Comparison of ENCODE assay signal across 10 cellular contexts in the genomic region with DNA sequence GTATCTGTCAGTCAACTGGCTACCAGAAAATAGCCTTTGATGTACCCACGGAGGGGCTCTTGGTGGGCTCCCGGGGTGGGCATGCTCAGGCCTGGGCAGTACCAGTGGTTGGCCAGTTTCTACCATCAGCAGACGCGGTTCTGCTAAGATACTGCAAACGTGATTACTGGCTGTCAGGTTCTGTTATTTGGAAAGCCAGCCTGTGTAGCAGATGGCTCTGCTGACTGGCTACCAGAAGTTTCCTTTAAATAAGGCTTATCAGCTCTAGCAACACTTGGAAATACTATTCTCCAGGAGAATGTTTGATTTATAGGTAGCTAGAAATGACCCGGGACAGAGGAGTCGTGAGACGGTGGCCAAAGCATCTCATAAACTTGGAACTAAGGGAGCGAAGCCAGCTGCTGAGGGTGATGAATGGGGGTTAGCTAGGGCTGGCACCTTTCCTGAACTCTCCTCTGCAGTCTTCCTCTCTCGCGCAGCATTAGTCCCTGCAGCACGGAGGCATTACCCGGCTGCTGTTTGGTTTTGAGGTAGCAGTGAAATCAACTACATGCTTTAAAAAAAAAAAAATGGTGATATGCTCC.
A peak's percentile ranks its signal among the peaks of the same experiment; 100 is the strongest.
DNase-seq lines count a peak whose midpoint lies in the region; ATAC-seq and TF ChIP-seq lines count a peak whose summit lies in the region.
"Had no signal": no experiment of that assay in that cellular context is flagged by ENCODE, and none has a peak within 500 bp of the region (broad histone marks: within the 10 kb centered on the region; RNA-seq: fewer than 3 reads in every experiment).

No MANE protein-coding gene starts in this region.

- H3K27ac ChIP-seq in PC-3 (ENCODE audit: low read length) (peak overlapping the region; percentile 42), spleen (no peak overlapping the region)

- intact Hi-C loops in PC-3 (cut with micrococcal nuclease) (loop anchor here (1.0 kb wide), 1 partner anchor 70 kb away; no protein-coding TSS in a partner anchor), spleen (cut with DNase I; ENCODE audit: low total_unique reads) (no loop called here)

- H3K9ac ChIP-seq in PC-3 (ENCODE audit: low read length), result peak overlapping the region; percentile 22

- no peaks in the 10 kb centered on the region for H3K9me2 ChIP-seq in PC-3 (replicated peaks; ENCODE audit: low read length)

- H4K20me1 ChIP-seq in PC-3 (ENCODE audit: low read length), result peaks cover 10% of the 10 kb centered on the region; the same call in 1 of the 2 replicates

- peak overlapping the region; percentile 88 for H3K4me2 ChIP-seq in PC-3 (ENCODE audit: low read length)

- no peaks in the 10 kb centered on the region for H3K9me3 ChIP-seq in PC-3 (ENCODE audit: low read length)
- no peaks in the 10 kb centered on the region for H3K9me3 ChIP-seq in spleen

- H2AFZ ChIP-seq in PC-3 (ENCODE audit: low read length), result peak overlapping the region; percentile 74

- CTCF ChIA-PET in PC-3 (lab: Charles Lee), result no interaction called here

- no peak for TF ChIP-seq POLR2A in spleen (IDR thresholded peaks at IDR 0.05)

- H3K27me3 ChIP-seq in PC-3 (ENCODE audit: low read length) (no peaks in the 10 kb centered on the region), spleen (replicated peaks in 1 of 7) (peaks cover 0 to 97% (median 17%) of the 10 kb centered on the region in 7 donors)

- H3K79me2 ChIP-seq in PC-3 (ENCODE audit: low read length), result peaks cover 78% of the 10 kb centered on the region

- H3K4me1 ChIP-seq in PC-3 (ENCODE audit: insufficient read depth, low read length), result peaks cover 19% of the 10 kb centered on the region
- H3K4me1 ChIP-seq in spleen, result peaks cover 3 to 34% (median 18%) of the 10 kb centered on the region in 6 donors

- ATAC-seq in PC-3, result peak; percentile 14
- no peak for ATAC-seq in HG02973 (IDR thresholded peaks at IDR 0.05; ENCODE audit: unreplicated experiment)
- no peak for ATAC-seq in GM18502 (IDR thresholded peaks at IDR 0.05; ENCODE audit: poor library complexity, unreplicated experiment)

- peak overlapping the region; percentile 66 for H3K4me3 ChIP-seq in PC-3 (ENCODE audit: low read length)
- peak overlapping the region; percentile 40 for H3K4me3 ChIP-seq in fibroblast of villous mesenchyme (ENCODE audit: low read depth, low read length)
- H3K4me3 ChIP-seq in retinal pigment epithelial cell (ENCODE audit: low read length), result peak overlapping the region; percentile 35
- peak overlapping the region in 3 of 8 donors; percentile 1 to 27 (median 6) for H3K4me3 ChIP-seq in spleen

- POLR2A ChIA-PET in PC-3 (lab: Charles Lee; ENCODE audit: unreplicated experiment), result no interaction called here

- 8 to 18% (median 13%) methylated on average over 13 of the region's 13 CpGs for WGBS in spleen, 5 donors

- DNase-seq in ELR (ENCODE audit: low read depth) (peak; percentile 18), PC-3 (peak; percentile 28), fibroblast of villous mesenchyme (ENCODE audit: low read depth) (peak; percentile 71), retinal pigment epithelial cell (ENCODE audit: low read depth) (no peak), NCI-H1048 (lab: John Stamatoyannopoulos, UW) (no peak), spleen (no peak)
- DNase-seq: SIG-M5; stimulated activated CD8-positive, alpha-beta memory T cell treated with anti-CD3 and anti-CD28 coated beads, Interleukin-4, amount 100 ng/mL, for 48 hours had no signal

- no peak for TF ChIP-seq CTCF in PC-3 (conservative IDR thresholded peaks at IDR 0.05; ENCODE audit: low read depth, low read length)
- TF ChIP-seq CTCF in fibroblast of villous mesenchyme (IDR thresholded peaks at IDR 0.05; ENCODE audit: insufficient read depth, low read depth, low read length), result no peak
- no peak for TF ChIP-seq CTCF in retinal pigment epithelial cell (conservative IDR thresholded peaks at IDR 0.05; ENCODE audit: low read depth, low read length)
- no peak for TF ChIP-seq CTCF in spleen (IDR thresholded peaks at IDR 0.05 in 8 of 11, conservative IDR thresholded peaks at IDR 0.05 in 3 of 11)

- H3K36me3 ChIP-seq in PC-3 (ENCODE audit: low read depth, low read length) (no peaks in the 10 kb centered on the region), spleen (no peaks in the 10 kb centered on the region)

- no TSS peak for BruUV-seq in PC-3 (replicated peaks; lab: Mats Ljungman, UMichigan)

- H3F3A ChIP-seq in PC-3 (ENCODE audit: low read length, unreplicated experiment), result no peaks in the 10 kb centered on the region

Comparison
In these comparisons a context has a peak if more than half of its experiments do, and no peak if none do; other contexts are left out.
1. DNase-seq: peak in ELR (single experiment), PC-3 (single experiment) and fibroblast of villous mesenchyme (single experiment); none in retinal pigment epithelial cell (single experiment), NCI-H1048 (single experiment) and spleen (single experiment).